In genomic region chr5:79269733-79270166, GRCh38 we compare ENCODE assay signal across 14 cellular contexts.
"Had no signal": no experiment of that assay in that cellular context is flagged by ENCODE, and none has a peak within 500 bp of the region (broad histone marks: within the 10 kb centered on the region; RNA-seq: fewer than 3 reads in every experiment).

No MANE protein-coding gene starts in this region.

- H3K27me3 Mint-ChIP-seq: activated naive CD4-positive, alpha-beta T cell treated with anti-CD3 and anti-CD28 coated beads, Interleukin-2, amount 10 ng/mL, durations not matched to agents 7 days and 5 days; dendritic cell treated with granulocyte-macrophage colony-stimulating factor and Interleukin-4, amounts not matched to agents 40 ng/mL and 50 ng/mL, for 4 days had no signal

- H3K9me3 ChIP-seq: ascending aorta, lower lobe of right lung, prostate gland, stomach, testis, upper lobe of right lung had no signal

- H3K4me3 Mint-ChIP-seq: activated naive CD4-positive, alpha-beta T cell treated with anti-CD3 and anti-CD28 coated beads, Interleukin-2, amount 10 ng/mL, durations not matched to agents 7 days and 5 days; dendritic cell treated with granulocyte-macrophage colony-stimulating factor and Interleukin-4, amounts not matched to agents 40 ng/mL and 50 ng/mL, for 4 days; mesothelial cell of epicardium; T-helper 2 cell treated with Interferon-gamma antibody and Interleukin-4, amounts not matched to agents 5 μg/mL and 100 μg/mL, for 36 hours had no signal

- H3K4me3 ChIP-seq: ascending aorta, lower lobe of right lung, prostate gland, stomach, testis, upper lobe of right lung had no signal

- ATAC-seq: lower lobe of right lung, sciatic nerve, upper lobe of right lung had no signal

- H3K27ac ChIP-seq: ascending aorta, lower lobe of right lung, prostate gland, stomach, testis, upper lobe of right lung had no signal

- H3K36me3 ChIP-seq: ascending aorta, lower lobe of right lung, prostate gland, stomach, upper lobe of right lung had no signal

- H3K4me1 ChIP-seq: ascending aorta, lower lobe of right lung, prostate gland, stomach, testis, upper lobe of right lung had no signal

- H3K27ac Mint-ChIP-seq: dendritic cell treated with granulocyte-macrophage colony-stimulating factor and Interleukin-4, amounts not matched to agents 40 ng/mL and 50 ng/mL, for 4 days; mesothelial cell of epicardium; T-helper 2 cell treated with Interferon-gamma antibody and Interleukin-4, amounts not matched to agents 5 μg/mL and 100 μg/mL, for 36 hours had no signal

- H3K4me1 Mint-ChIP-seq: activated naive CD4-positive, alpha-beta T cell treated with anti-CD3 and anti-CD28 coated beads, Interleukin-2, amount 10 ng/mL, durations not matched to agents 7 days and 5 days; mesothelial cell of epicardium had no signal

- H3K27me3 ChIP-seq: ascending aorta, stomach, testis, upper lobe of right lung had no signal

- DNase-seq: activated naive CD4-positive, alpha-beta T cell treated with anti-CD3 and anti-CD28 coated beads, Interleukin-2, amount 10 ng/mL, durations not matched to agents 7 days and 5 days; head of caudate nucleus; kidney glomerular epithelial cell; lower lobe of right lung; stimulated activated CD4-positive, alpha-beta T cell treated with anti-CD3 and anti-CD28 coated beads, Interleukin-1b, Interleukin-23, amount 100 ng/mL, for 48 hours; stomach; testis; upper lobe of right lung had no signal

- H3K36me3 Mint-ChIP-seq: activated naive CD4-positive, alpha-beta T cell treated with anti-CD3 and anti-CD28 coated beads, Interleukin-2, amount 10 ng/mL, durations not matched to agents 7 days and 5 days had no signal

- H3K9me3 Mint-ChIP-seq: activated naive CD4-positive, alpha-beta T cell treated with anti-CD3 and anti-CD28 coated beads, Interleukin-2, amount 10 ng/mL, durations not matched to agents 7 days and 5 days; dendritic cell treated with granulocyte-macrophage colony-stimulating factor and Interleukin-4, amounts not matched to agents 40 ng/mL and 50 ng/mL, for 4 days had no signal
